ENCODE assay signal across 8 cellular contexts in the genomic region with DNA sequence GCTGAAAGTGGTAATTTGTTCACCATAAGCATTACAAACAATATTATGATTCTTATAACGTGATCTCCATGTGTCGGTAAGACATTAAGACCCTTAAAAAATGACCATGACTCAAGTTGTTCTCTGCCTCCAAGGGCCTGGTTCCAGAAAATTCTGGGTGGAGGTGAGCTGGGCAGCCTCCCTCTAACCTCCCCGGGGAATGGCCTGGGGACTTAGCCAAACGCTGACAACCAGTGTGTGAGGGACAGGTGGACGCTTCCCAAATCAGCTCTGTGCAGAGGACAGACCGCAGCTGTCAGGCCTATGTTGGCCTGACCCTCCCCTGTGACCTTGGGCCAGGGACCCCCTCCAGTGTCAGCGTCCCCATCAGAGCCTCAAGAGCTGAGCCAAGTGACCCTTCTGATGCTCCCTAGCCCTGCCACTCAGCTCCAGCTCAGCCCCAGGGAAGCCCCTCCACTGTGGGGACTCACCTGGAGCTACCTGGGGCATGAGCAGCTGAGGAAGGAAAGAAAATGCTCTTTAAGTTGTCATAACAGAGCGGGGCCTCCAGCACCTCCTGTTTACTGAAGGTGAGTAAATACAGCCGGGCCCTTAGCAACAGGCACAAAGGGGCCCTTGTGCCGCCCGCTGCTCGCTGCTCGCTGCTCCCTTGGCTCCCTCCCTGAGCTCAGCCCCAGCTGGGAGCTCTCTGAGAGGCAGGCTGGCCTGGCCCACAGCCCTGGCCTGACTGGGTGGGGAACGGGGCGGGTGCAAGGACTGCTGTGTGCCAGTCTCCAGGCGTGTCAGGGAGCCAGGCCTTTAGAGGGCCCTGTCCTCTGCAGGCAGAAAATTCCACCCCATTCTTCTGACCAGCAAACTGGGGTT.
DNase-seq lines count a peak whose midpoint lies in the region; ATAC-seq and TF ChIP-seq lines count a peak whose summit lies in the region.

No MANE protein-coding gene starts in this region.

- ATAC-seq in HG02571 (IDR thresholded peaks at IDR 0.05; ENCODE audit: unreplicated experiment): no peak
- no peak for ATAC-seq in activated CD4-positive, CD25-positive, alpha-beta regulatory T cell treated with anti-CD3 and anti-CD28 coated beads, Interleukin-2, amount 50 U/mL, for 24 hours

- H3K27ac ChIP-seq in Peyer's patch (peak overlapping the region in 3 of 4 donors; percentile 73 to 80 (median 79)), right atrium auricular region (peak overlapping the region; percentile 86 to 94)

- H3K4me1 ChIP-seq in Peyer's patch: peaks cover 0 to 71% (median 12%) of the 10 kb centered on the region in 4 donors
- peaks cover 0 to 39% of the 10 kb centered on the region in 2 donors for H3K4me1 ChIP-seq in right atrium auricular region

- TF ChIP-seq POLR2A in Peyer's patch (IDR thresholded peaks at IDR 0.05): peak; percentile 31 to 51

- TF ChIP-seq CTCF in Peyer's patch (IDR thresholded peaks at IDR 0.05) (no peak), right atrium auricular region (IDR thresholded peaks at IDR 0.05) (peak in 1 of 2 donors; percentile 18), retinal pigment epithelial cell (conservative IDR thresholded peaks at IDR 0.05; ENCODE audit: low read depth, low read length) (no peak)

- H3K4me3 ChIP-seq in Peyer's patch (no peak overlapping the region), right atrium auricular region (no peak overlapping the region), retinal pigment epithelial cell (ENCODE audit: low read length) (no peak overlapping the region)

- H3K27me3 ChIP-seq in Peyer's patch: no peaks in the 10 kb centered on the region
- H3K27me3 ChIP-seq in right atrium auricular region: no peaks in the 10 kb centered on the region

- peak; percentile 88 for DNase-seq in HuH-7 (ENCODE audit: low spot score)
- peak in 2 of 3 donors; percentile 84 to 90 for DNase-seq in Peyer's patch
- peak; percentile 70 for DNase-seq in right atrium auricular region (ENCODE audit: low spot score)
- DNase-seq in retinal pigment epithelial cell (ENCODE audit: low read depth): peak; percentile 90
- DNase-seq in kidney glomerular epithelial cell (lab: John Stamatoyannopoulos, UW): no peak
- no peak for DNase-seq in activated CD4-positive, alpha-beta T cell treated with anti-CD3 and anti-CD28 coated beads for 1 hour

- no peaks in the 10 kb centered on the region for H3K36me3 ChIP-seq in Peyer's patch
- no peaks in the 10 kb centered on the region for H3K36me3 ChIP-seq in right atrium auricular region

- H3K9me3 ChIP-seq in Peyer's patch (no peaks in the 10 kb centered on the region), right atrium auricular region (no peaks in the 10 kb centered on the region)

Comparison
In these comparisons a context has a peak if more than half of its experiments do, and no peak if none do; other contexts are left out.
1. DNase-seq: peak in HuH-7 (single experiment), Peyer's patch (2 of 3), right atrium auricular region (single experiment) and retinal pigment epithelial cell (single experiment); none in kidney glomerular epithelial cell (single experiment) and activated CD4-positive, alpha-beta T cell treated with anti-CD3 and anti-CD28 coated beads for 1 hour (single experiment).